37 cellular contexts compared by ENCODE assay signal in the genomic region with DNA sequence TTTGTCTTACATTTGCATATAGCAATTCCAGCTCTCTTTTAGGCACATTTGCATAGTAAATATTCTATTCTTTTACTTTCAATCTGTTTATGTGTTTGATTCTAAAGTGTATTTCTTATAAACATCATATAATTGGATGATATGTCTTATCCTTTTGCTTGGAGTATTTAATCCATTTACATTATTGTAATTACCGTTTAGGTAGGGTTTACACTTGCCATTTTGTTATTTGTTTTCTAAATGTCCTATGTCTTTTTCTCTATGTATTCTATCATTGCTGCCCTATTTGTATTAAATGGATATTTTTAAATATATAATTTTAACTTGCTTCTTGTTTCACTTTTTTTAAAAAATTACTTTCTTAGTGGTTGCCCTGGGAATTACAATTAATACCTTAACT. TPM values are rescaled to one million over a fixed set of nuclear protein-coding genes. Genes with fewer than 3 reads are reported as not detected.
"Had no signal": no experiment of that assay in that cellular context is flagged by ENCODE, and none has a peak within 500 bp of the region (broad histone marks: within the 10 kb centered on the region; RNA-seq: fewer than 3 reads in every experiment).

No MANE protein-coding gene starts in this region.

- H3K4me1 Mint-ChIP-seq: activated CD4-positive, alpha-beta T cell treated with anti-CD3 and anti-CD28 coated beads for 36 hours; activated CD4-positive, alpha-beta T cell treated with anti-CD3 and anti-CD28 coated beads, Interleukin-2, amount 10 ng/mL, durations not matched to agents 24 days and 14 days; activated CD8-positive, alpha-beta memory T cell treated with anti-CD3 and anti-CD28 coated beads, Interleukin-2, amount 10 ng/mL, durations not matched to agents 7 days and 5 days; activated naive CD4-positive, alpha-beta T cell treated with anti-CD3 and anti-CD28 coated beads, Interleukin-2, amount 10 ng/mL, durations not matched to agents 7 days and 5 days; activated naive CD8-positive, alpha-beta T cell treated with anti-CD3 and anti-CD28 coated beads, Interleukin-2, amount 10 ng/mL, durations not matched to agents 7 days and 5 days; central memory CD8-positive, alpha-beta T cell had no signal

- H3K27ac Mint-ChIP-seq: activated CD4-positive, alpha-beta memory T cell treated with anti-CD3 and anti-CD28 coated beads for 36 hours; activated CD4-positive, alpha-beta T cell treated with anti-CD3 and anti-CD28 coated beads for 36 hours; activated CD4-positive, alpha-beta T cell treated with anti-CD3 and anti-CD28 coated beads, Interleukin-2, amount 10 ng/mL, durations not matched to agents 24 days and 14 days; activated CD8-positive, alpha-beta memory T cell treated with anti-CD3 and anti-CD28 coated beads, Interleukin-2, amount 10 ng/mL, durations not matched to agents 7 days and 5 days; activated CD8-positive, alpha-beta T cell treated with anti-CD3 and anti-CD28 coated beads, Interleukin-2, amount 10 ng/mL, durations not matched to agents 7 days and 5 days; activated naive CD4-positive, alpha-beta T cell treated with anti-CD3 and anti-CD28 coated beads, Interleukin-2, amount 10 ng/mL, durations not matched to agents 7 days and 5 days; activated naive CD4-positive, alpha-beta T cell treated with anti-CD3 and anti-CD28 coated beads, Interleukin-2, amount 50 U/mL, for 72 hours; activated naive CD8-positive, alpha-beta T cell treated with anti-CD3 and anti-CD28 coated beads, Interleukin-2, amount 10 ng/mL, durations not matched to agents 7 days and 5 days; activated T-cell treated with anti-CD3 and anti-CD28 coated beads, Interleukin-2, amount 50 U/mL, for 24 hours; activated T-cell treated with anti-CD3 and anti-CD28 coated beads, Interleukin-2, amount 50 U/mL, for 72 hours; dendritic cell treated with granulocyte-macrophage colony-stimulating factor and Interleukin-4, amounts not matched to agents 40 ng/mL and 50 ng/mL, for 4 days; endodermal cell had no signal

- H3K4me3 Mint-ChIP-seq: activated CD4-positive, alpha-beta memory T cell treated with anti-CD3 and anti-CD28 coated beads for 36 hours; activated CD4-positive, alpha-beta T cell treated with anti-CD3 and anti-CD28 coated beads for 36 hours; activated CD4-positive, alpha-beta T cell treated with anti-CD3 and anti-CD28 coated beads, Interleukin-2, amount 10 ng/mL, durations not matched to agents 24 days and 14 days; activated CD8-positive, alpha-beta memory T cell treated with anti-CD3 and anti-CD28 coated beads, Interleukin-2, amount 10 ng/mL, durations not matched to agents 7 days and 5 days; activated CD8-positive, alpha-beta T cell treated with anti-CD3 and anti-CD28 coated beads, Interleukin-2, amount 10 ng/mL, durations not matched to agents 7 days and 5 days; activated naive CD4-positive, alpha-beta T cell treated with anti-CD3 and anti-CD28 coated beads, Interleukin-2, amount 10 ng/mL, durations not matched to agents 7 days and 5 days; activated naive CD8-positive, alpha-beta T cell treated with anti-CD3 and anti-CD28 coated beads, Interleukin-2, amount 10 ng/mL, durations not matched to agents 7 days and 5 days; activated T-cell treated with anti-CD3 and anti-CD28 coated beads, Interleukin-2, amount 50 U/mL, for 24 hours; activated T-cell treated with anti-CD3 and anti-CD28 coated beads, Interleukin-2, amount 50 U/mL, for 72 hours; central memory CD8-positive, alpha-beta T cell; dendritic cell treated with granulocyte-macrophage colony-stimulating factor and Interleukin-4, amounts not matched to agents 40 ng/mL and 50 ng/mL, for 4 days; endodermal cell had no signal

- H3K4me1 ChIP-seq: esophagus squamous epithelium had no signal

- H3K9me3 Mint-ChIP-seq: activated CD4-positive, alpha-beta T cell treated with anti-CD3 and anti-CD28 coated beads, Interleukin-2, amount 10 ng/mL, durations not matched to agents 24 days and 14 days; activated naive CD4-positive, alpha-beta T cell treated with anti-CD3 and anti-CD28 coated beads, Interleukin-2, amount 10 ng/mL, durations not matched to agents 7 days and 5 days had no signal

- DNase-seq: activated CD4-positive, alpha-beta memory T cell treated with anti-CD3 and anti-CD28 coated beads for 36 hours; activated CD4-positive, alpha-beta T cell treated with anti-CD3 and anti-CD28 coated beads for 36 hours; activated CD4-positive, alpha-beta T cell treated with anti-CD3 and anti-CD28 coated beads, Interleukin-2, amount 10 ng/mL, durations not matched to agents 24 days and 14 days; activated CD4-positive, CD25-positive, alpha-beta regulatory T cell; activated CD4-positive, CD25-positive, alpha-beta regulatory T cell treated with anti-CD3 and anti-CD28 coated beads, Interleukin-2, amount 50 U/mL, for 72 hours; activated CD8-positive, alpha-beta memory T cell treated with anti-CD3 and anti-CD28 coated beads, Interleukin-2, amount 10 ng/mL, durations not matched to agents 7 days and 5 days; activated CD8-positive, alpha-beta memory T cell treated with anti-CD3 and anti-CD28 coated beads, Interleukin-2, amount 50 U/mL, for 4 hours; activated CD8-positive, alpha-beta T cell treated with anti-CD3 and anti-CD28 coated beads, Interleukin-2, amount 10 ng/mL, durations not matched to agents 7 days and 5 days; activated gamma-delta T cell; activated naive CD4-positive, alpha-beta T cell; activated naive CD4-positive, alpha-beta T cell treated with anti-CD3 and anti-CD28 coated beads, Interleukin-2, amount 10 ng/mL, durations not matched to agents 7 days and 5 days; activated naive CD8-positive, alpha-beta T cell treated with anti-CD3 and anti-CD28 coated beads, Interleukin-2, amount 10 ng/mL, durations not matched to agents 7 days and 5 days; activated T-cell treated with anti-CD3 and anti-CD28 coated beads for 4 hours; activated T-cell treated with anti-CD3 and anti-CD28 coated beads, Interleukin-2, amount 50 U/mL, for 24 hours; activated T-cell treated with anti-CD3 and anti-CD28 coated beads, Interleukin-2, amount 50 U/mL, for 72 hours; brain microvascular endothelial cell; dorsolateral prefrontal cortex; effector memory CD4-positive, alpha-beta T cell; endodermal cell; esophagus squamous epithelium; foreskin melanocyte; heart left ventricle; T-helper 2 cell had no signal

- ATAC-seq: activated CD4-positive, alpha-beta T cell treated with anti-CD3 and anti-CD28 coated beads for 36 hours; activated CD8-positive, alpha-beta memory T cell treated with anti-CD3 and anti-CD28 coated beads, Interleukin-2, amount 10 ng/mL, durations not matched to agents 7 days and 5 days; activated CD8-positive, alpha-beta T cell treated with anti-CD3 and anti-CD28 coated beads, Interleukin-2, amount 10 ng/mL, durations not matched to agents 7 days and 5 days; activated naive CD4-positive, alpha-beta T cell treated with anti-CD3 and anti-CD28 coated beads, Interleukin-2, amount 50 U/mL, for 72 hours; activated T-cell treated with anti-CD3 and anti-CD28 coated beads, Interleukin-2, amount 50 U/mL, for 72 hours; heart left ventricle had no signal

- H3K27me3 ChIP-seq: brain microvascular endothelial cell, dorsolateral prefrontal cortex, esophagus squamous epithelium, heart left ventricle had no signal

- H3K27ac ChIP-seq: brain microvascular endothelial cell, coronary artery, dorsolateral prefrontal cortex, epithelial cell of prostate, esophagus squamous epithelium, heart left ventricle had no signal

- H3K36me3 Mint-ChIP-seq: activated CD4-positive, alpha-beta memory T cell treated with anti-CD3 and anti-CD28 coated beads for 36 hours; activated CD8-positive, alpha-beta memory T cell treated with anti-CD3 and anti-CD28 coated beads, Interleukin-2, amount 10 ng/mL, durations not matched to agents 7 days and 5 days; activated naive CD4-positive, alpha-beta T cell treated with anti-CD3 and anti-CD28 coated beads, Interleukin-2, amount 10 ng/mL, durations not matched to agents 7 days and 5 days; activated naive CD8-positive, alpha-beta T cell treated with anti-CD3 and anti-CD28 coated beads, Interleukin-2, amount 10 ng/mL, durations not matched to agents 7 days and 5 days had no signal

- FAIRE-seq: astrocyte, bronchial epithelial cell, endothelial cell of umbilical vein had no signal

- H3K36me3 ChIP-seq: brain microvascular endothelial cell, esophagus squamous epithelium, heart left ventricle had no signal

- H3K4me3 ChIP-seq: coronary artery, dorsolateral prefrontal cortex, esophagus squamous epithelium, heart left ventricle had no signal

RNA-seq across cellular contexts. Expression of gene ACCSL, which starts 22.8 kb away (rescaled TPM):
- total RNA-seq: activated CD4-positive, alpha-beta memory T cell treated with anti-CD3 and anti-CD28 coated beads for 36 hours; activated CD4-positive, alpha-beta T cell treated with anti-CD3 and anti-CD28 coated beads for 36 hours; activated CD4-positive, alpha-beta T cell treated with anti-CD3 and anti-CD28 coated beads, Interleukin-2, amount 10 ng/mL, durations not matched to agents 24 days and 14 days; activated CD8-positive, alpha-beta memory T cell treated with anti-CD3 and anti-CD28 coated beads for 36 hours; activated CD8-positive, alpha-beta memory T cell treated with anti-CD3 and anti-CD28 coated beads, Interleukin-2, amount 10 ng/mL, durations not matched to agents 7 days and 5 days; activated CD8-positive, alpha-beta T cell treated with anti-CD3 and anti-CD28 coated beads, Interleukin-2, amount 10 ng/mL, durations not matched to agents 7 days and 5 days; activated naive CD8-positive, alpha-beta T cell treated with anti-CD3 and anti-CD28 coated beads, Interleukin-2, amount 10 ng/mL, durations not matched to agents 7 days and 5 days; astrocyte; bronchial epithelial cell; cardiac septum; cerebellum; endodermal cell; endothelial cell of umbilical vein; esophagus squamous epithelium; fibroblast of lung; heart left ventricle; T-helper 1 cell treated with Interleukin-12 subunit alpha and Interleukin-12 subunit beta and Interleukin-4 antibody, amounts not matched to agents 30 ng/mL and 1 ng/mL, for 36 hours had no signal
- polyA plus RNA-seq: endothelial cell of umbilical vein, esophagus, fibroblast of lung, heart left ventricle had no signal
